18 cellular contexts compared by ENCODE assay signal in genomic region chr16:74997042-74997491, GRCh38.
"Had no signal": no experiment of that assay in that cellular context is flagged by ENCODE, and none has a peak within 500 bp of the region (broad histone marks: within the 10 kb centered on the region; RNA-seq: fewer than 3 reads in every experiment).

No MANE protein-coding gene starts in this region.

- DNase-seq: activated CD4-positive, alpha-beta T cell treated with anti-CD3 and anti-CD28 coated beads, Interleukin-2, amount 10 ng/mL, durations not matched to agents 24 days and 14 days; activated CD4-positive, CD25-positive, alpha-beta regulatory T cell; activated CD8-positive, alpha-beta T cell treated with anti-CD3 and anti-CD28 coated beads, Interleukin-2, amount 10 ng/mL, durations not matched to agents 7 days and 5 days; activated naive CD4-positive, alpha-beta T cell treated with anti-CD3 and anti-CD28 coated beads, Interleukin-2, amount 10 ng/mL, durations not matched to agents 7 days and 5 days; dorsolateral prefrontal cortex; foreskin fibroblast; hypothalamus; kidney; occipital lobe; right cardiac atrium; small intestine; stimulated activated CD4-positive, alpha-beta T cell treated with anti-CD3 and anti-CD28 coated beads, Interleukin-4, amount 100 ng/mL, for 4 hours; stimulated activated naive CD8-positive, alpha-beta T cell treated with anti-CD3 and anti-CD28 coated beads, Interleukin-15, Interleukin-2, amounts not matched to agents 100 U/mL and 50 U/mL, for 24 hours had no signal

- H3K27me3 ChIP-seq: cardiac muscle cell, dorsolateral prefrontal cortex had no signal

- H3K27ac Mint-ChIP-seq: activated CD4-positive, alpha-beta T cell treated with anti-CD3 and anti-CD28 coated beads, Interleukin-2, amount 10 ng/mL, durations not matched to agents 24 days and 14 days; activated CD8-positive, alpha-beta T cell treated with anti-CD3 and anti-CD28 coated beads, Interleukin-2, amount 10 ng/mL, durations not matched to agents 7 days and 5 days; activated naive CD4-positive, alpha-beta T cell treated with anti-CD3 and anti-CD28 coated beads, Interleukin-2, amount 10 ng/mL, durations not matched to agents 7 days and 5 days; activated T-helper 17 cell treated with anti-CD3 and anti-CD28 coated beads, Interleukin-2, amount 50 U/mL, for 72 hours had no signal

- H3K27ac ChIP-seq: cardiac muscle cell, prostate gland had no signal

- H3K4me3 Mint-ChIP-seq: activated CD4-positive, alpha-beta T cell treated with anti-CD3 and anti-CD28 coated beads, Interleukin-2, amount 10 ng/mL, durations not matched to agents 24 days and 14 days; activated CD8-positive, alpha-beta T cell treated with anti-CD3 and anti-CD28 coated beads, Interleukin-2, amount 10 ng/mL, durations not matched to agents 7 days and 5 days; activated naive CD4-positive, alpha-beta T cell treated with anti-CD3 and anti-CD28 coated beads, Interleukin-2, amount 10 ng/mL, durations not matched to agents 7 days and 5 days had no signal

- H3K9me3 ChIP-seq: prostate gland had no signal

- FAIRE-seq: endometrium, kidney, small intestine had no signal

- H3K36me3 ChIP-seq: cardiac muscle cell, prostate gland had no signal

- H3K27me3 Mint-ChIP-seq: activated T-helper 17 cell treated with anti-CD3 and anti-CD28 coated beads, Interleukin-2, amount 50 U/mL, for 72 hours had no signal

- ATAC-seq: activated CD8-positive, alpha-beta T cell treated with anti-CD3 and anti-CD28 coated beads, Interleukin-2, amount 10 ng/mL, durations not matched to agents 7 days and 5 days; activated T-helper 17 cell treated with anti-CD3 and anti-CD28 coated beads, Interleukin-2, amount 50 U/mL, for 72 hours; right cardiac atrium; stimulated activated naive CD8-positive, alpha-beta T cell treated with anti-CD3 and anti-CD28 coated beads, Interleukin-15, Interleukin-2, amounts not matched to agents 100 U/mL and 50 U/mL, for 24 hours had no signal

- H3K4me3 ChIP-seq: cardiac muscle cell, dorsolateral prefrontal cortex, prostate gland had no signal

- H3K9me3 Mint-ChIP-seq: activated CD4-positive, alpha-beta T cell treated with anti-CD3 and anti-CD28 coated beads, Interleukin-2, amount 10 ng/mL, durations not matched to agents 24 days and 14 days; activated naive CD4-positive, alpha-beta T cell treated with anti-CD3 and anti-CD28 coated beads, Interleukin-2, amount 10 ng/mL, durations not matched to agents 7 days and 5 days; activated T-helper 17 cell treated with anti-CD3 and anti-CD28 coated beads, Interleukin-2, amount 50 U/mL, for 72 hours; nephron had no signal
